2 cellular contexts compared by ENCODE assay signal in genomic region chrX:17656035-17656418, GRCh38.
A peak's percentile ranks its signal among the peaks of the same experiment; 100 is the strongest.
TF ChIP-seq lines count a peak whose summit lies in the region.

No MANE protein-coding gene starts in this region.

TF ChIP-seq in IMR-90, 13 proteins besides CTCF, POLR2A, EP300 and RAD21 (continued from another document):
- no peak for TF ChIP-seq ELK1 (IDR thresholded peaks at IDR 0.05; ENCODE audit: borderline replicate concordance, low read depth, low read length)
- TF ChIP-seq CHD1 (IDR thresholded peaks at IDR 0.05; ENCODE audit: low read depth, low read length), result no peak
- TF ChIP-seq BHLHE40 (IDR thresholded peaks at IDR 0.05; ENCODE audit: low read depth, low read length), result no peak
- no peak for TF ChIP-seq USF2 (IDR thresholded peaks at IDR 0.05; ENCODE audit: low read depth, low read length)
- TF ChIP-seq MAZ (IDR thresholded peaks at IDR 0.05; ENCODE audit: borderline replicate concordance, low read depth, low read length), result no peak
- no peak for TF ChIP-seq MAFK (IDR thresholded peaks at IDR 0.05; ENCODE audit: low read depth, low read length)
- TF ChIP-seq SMC3 (IDR thresholded peaks at IDR 0.05; ENCODE audit: low read depth, low read length), result no peak

TF ChIP-seq in neural cell, 6 proteins besides CTCF, POLR2A, EP300 and RAD21 (continued from another document):
- no peak for TF ChIP-seq REST (IDR thresholded peaks at IDR 0.05; ENCODE audit: borderline replicate concordance)
- no peak for TF ChIP-seq EZH2 (IDR thresholded peaks at IDR 0.05; ENCODE audit: borderline replicate concordance, insufficient read depth, low read length, poor library complexity, severe bottlenecking)
- TF ChIP-seq MXI1 (conservative IDR thresholded peaks at IDR 0.05; ENCODE audit: poor library complexity, severe bottlenecking), result peak; percentile 44
- no peak for TF ChIP-seq SMC3 (conservative IDR thresholded peaks at IDR 0.05; ENCODE audit: poor library complexity)
